ENCODE assay signal across 7 cellular contexts in genomic region chr4:52966172-52966571, GRCh38.
"Had no signal": no experiment of that assay in that cellular context is flagged by ENCODE, and none has a peak within 500 bp of the region (broad histone marks: within the 10 kb centered on the region; RNA-seq: fewer than 3 reads in every experiment).

No MANE protein-coding gene starts in this region.

- H3K4me1 ChIP-seq: HAP-1 had no signal

- H3K36me3 ChIP-seq: HAP-1 had no signal

- H3K27ac Mint-ChIP-seq: HFFc6 had no signal

- H3K4me3 Mint-ChIP-seq: HFFc6 had no signal

- H2AFZ ChIP-seq: GM23248 had no signal

- H3K4me3 ChIP-seq: GM23248, HAP-1 had no signal

- H3K9ac ChIP-seq: GM23248 had no signal

- H3K9me3 ChIP-seq: HAP-1 had no signal

- DNase-seq: GOT3, H7, HFFc6, IMR-90 had no signal

- ATAC-seq: HCT116 had no signal

- H3K27ac ChIP-seq: GM23248 had no signal

- H3K9me3 Mint-ChIP-seq: HFFc6 had no signal
